In the genomic region with DNA sequence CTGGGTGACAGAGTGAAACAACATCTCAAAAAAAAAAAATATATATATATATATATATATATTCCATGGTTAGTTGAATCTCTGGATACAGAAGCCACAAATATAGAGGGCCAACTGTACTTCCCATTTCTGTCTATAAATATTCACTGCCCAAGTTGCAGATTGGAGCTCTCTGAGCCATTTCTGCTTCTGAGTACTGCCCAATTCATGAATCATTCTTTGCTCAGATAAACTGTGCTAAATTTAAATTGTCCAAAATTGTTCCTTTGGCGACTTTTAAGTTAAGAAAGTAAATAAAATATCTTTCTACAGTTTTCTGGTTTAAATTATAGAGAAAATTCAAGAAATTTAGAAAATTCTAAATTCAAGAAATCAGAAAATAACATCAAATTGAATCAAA, we compare ENCODE assay signal across 22 cellular contexts. TPM values are rescaled to one million over a fixed set of nuclear protein-coding genes. Genes with fewer than 3 reads are reported as not detected.
"Had no signal": no experiment of that assay in that cellular context is flagged by ENCODE, and none has a peak within 500 bp of the region (broad histone marks: within the 10 kb centered on the region; RNA-seq: fewer than 3 reads in every experiment).

No MANE protein-coding gene starts in this region.

- H3K9me3 Mint-ChIP-seq: activated naive CD4-positive, alpha-beta T cell treated with anti-CD3 and anti-CD28 coated beads for 36 hours; activated naive CD8-positive, alpha-beta T cell treated with anti-CD3 and anti-CD28 coated beads, Interleukin-2, amount 50 U/mL, for 24 hours; activated T-helper 17 cell treated with anti-CD3 and anti-CD28 coated beads, Interleukin-2, amount 50 U/mL, for 72 hours; nephron; type B pancreatic cell had no signal

- H3K4me3 Mint-ChIP-seq: activated naive CD4-positive, alpha-beta T cell treated with anti-CD3 and anti-CD28 coated beads for 36 hours; activated naive CD8-positive, alpha-beta T cell treated with anti-CD3 and anti-CD28 coated beads, Interleukin-2, amount 50 U/mL, for 24 hours; activated T-helper 17 cell treated with anti-CD3 and anti-CD28 coated beads, Interleukin-2, amount 50 U/mL, for 72 hours; nephron; type B pancreatic cell had no signal

- H3K4me1 Mint-ChIP-seq: activated T-helper 17 cell treated with anti-CD3 and anti-CD28 coated beads, Interleukin-2, amount 50 U/mL, for 72 hours; nephron had no signal

- H3K27ac ChIP-seq: esophagus squamous epithelium had no signal

- ATAC-seq: activated naive CD8-positive, alpha-beta T cell treated with anti-CD3 and anti-CD28 coated beads, Interleukin-2, amount 50 U/mL, for 24 hours; activated T-helper 17 cell treated with anti-CD3 and anti-CD28 coated beads, Interleukin-2, amount 50 U/mL, for 72 hours; stimulated activated naive CD8-positive, alpha-beta T cell treated with anti-CD3 and anti-CD28 coated beads, Interleukin-15, Interleukin-2, amounts not matched to agents 100 U/mL and 50 U/mL, for 24 hours had no signal

- H3K36me3 ChIP-seq: esophagus squamous epithelium had no signal

- H3K27me3 ChIP-seq: esophagus squamous epithelium had no signal

- H3K9me3 ChIP-seq: esophagus squamous epithelium had no signal

- H3K27ac Mint-ChIP-seq: activated naive CD4-positive, alpha-beta T cell treated with anti-CD3 and anti-CD28 coated beads for 36 hours; activated naive CD8-positive, alpha-beta T cell treated with anti-CD3 and anti-CD28 coated beads, Interleukin-2, amount 50 U/mL, for 24 hours; activated T-helper 17 cell treated with anti-CD3 and anti-CD28 coated beads, Interleukin-2, amount 50 U/mL, for 72 hours; nephron; type B pancreatic cell had no signal

- H3K4me3 ChIP-seq: esophagus squamous epithelium had no signal

- H3K4me1 ChIP-seq: esophagus squamous epithelium had no signal

- DNase-seq: activated CD4-positive, CD25-positive, alpha-beta regulatory T cell treated with anti-CD3 and anti-CD28 coated beads, Interleukin-2, amount 50 U/mL, for 72 hours; activated naive CD4-positive, alpha-beta T cell treated with anti-CD3 and anti-CD28 coated beads for 36 hours; activated naive CD8-positive, alpha-beta T cell treated with anti-CD3 and anti-CD28 coated beads, Interleukin-2, amount 50 U/mL, for 24 hours; activated T-cell treated with anti-CD3 and anti-CD28 coated beads for 4 hours; aorta; effector CD8-positive, alpha-beta T cell; esophagus squamous epithelium; foreskin melanocyte; mesendoderm; nucleus accumbens; posterior cingulate gyrus; stimulated activated CD4-positive, alpha-beta T cell treated with anti-CD3 and anti-CD28 coated beads, Interleukin-4, amount 100 ng/mL, for 1 hour; stimulated activated CD8-positive, alpha-beta memory T cell treated with anti-CD3 and anti-CD28 coated beads, Interleukin-4, amount 100 ng/mL, for 48 hours; stimulated activated naive CD8-positive, alpha-beta T cell treated with anti-CD3 and anti-CD28 coated beads, Interleukin-15, Interleukin-2, amounts not matched to agents 100 U/mL and 50 U/mL, for 24 hours had no signal

- H3K36me3 Mint-ChIP-seq: type B pancreatic cell had no signal

- H3K27me3 Mint-ChIP-seq: type B pancreatic cell had no signal

RNA-seq across cellular contexts. Expression of a gene that starts 23.2 kb away (rescaled TPM):
- total RNA-seq: activated naive CD4-positive, alpha-beta T cell treated with anti-CD3 and anti-CD28 coated beads for 36 hours; activated T-helper 17 cell treated with anti-CD3 and anti-CD28 coated beads, Interleukin-2, amount 50 U/mL, for 72 hours; aorta; endothelial cell of umbilical vein; esophagus squamous epithelium; kidney epithelial cell; liver; skeletal muscle tissue; temporal lobe had no signal
- polyA plus RNA-seq: aorta, endothelial cell of umbilical vein, liver had no signal
